Comparison of ENCODE assay signal across 8 cellular contexts in genomic region chr1:16145988-16146887, GRCh38. TPM values are rescaled to one million over a fixed set of nuclear protein-coding genes. Genes with fewer than 3 reads are reported as not detected.
A peak's percentile ranks its signal among the peaks of the same experiment; 100 is the strongest.
DNase-seq lines count a peak whose midpoint lies in the region; ATAC-seq and TF ChIP-seq lines count a peak whose summit lies in the region.

No MANE protein-coding gene starts in this region.

- H3K4me3 ChIP-seq in fibroblast of pulmonary artery (replicated peaks; ENCODE audit: low read depth, low read length) (peak overlapping the region; percentile 38), ovary (peak overlapping the region; percentile 25)

- H3K27ac ChIP-seq in ovary: peak overlapping the region; percentile 26 to 75

- TF ChIP-seq EP300 in ovary (IDR thresholded peaks at IDR 0.05): no peak

- H3K9me3 ChIP-seq in ES-I3 (ENCODE audit: control insufficient read depth, insufficient read depth, low read length) (no peaks in the 10 kb centered on the region), ovary (no peaks in the 10 kb centered on the region)

- DNase-seq in RPMI7951 (ENCODE audit: low read depth) (peak; percentile 94), fibroblast of pulmonary artery (ENCODE audit: low read depth) (peak; percentile 91), ovary (peak; percentile 84 to 89 (median 87)), NCI-H1092 (lab: John Stamatoyannopoulos, UW) (no peak), cerebellar nuclear complex (lab: John Stamatoyannopoulos, UW) (no peak)

- peak overlapping the region; percentile 18 for H3K9ac ChIP-seq in ES-I3 (ENCODE audit: low read depth, low read length)

- H3K27me3 ChIP-seq in ovary: no peaks in the 10 kb centered on the region

- H3K36me3 ChIP-seq in ES-I3 (ENCODE audit: insufficient read depth, low read length): peaks cover 43% of the 10 kb centered on the region
- no peaks in the 10 kb centered on the region for H3K36me3 ChIP-seq in ovary

- peak; percentile 8 for TF ChIP-seq POLR2A in ovary (IDR thresholded peaks at IDR 0.05)

- intact Hi-C loops in ovary (cut with DNase I): loop anchor here in 1 of 4 donors (10.0 kb wide), 1 partner anchor 61 kb away; no protein-coding TSS in a partner anchor

- H3K4me1 ChIP-seq in ES-I3 (ENCODE audit: insufficient read depth, low read length) (peaks cover 53% of the 10 kb centered on the region), ovary (ENCODE audit: insufficient read depth) (peaks cover 17% of the 10 kb centered on the region)

- ATAC-seq in GM21526 (IDR thresholded peaks at IDR 0.05; ENCODE audit: low FRiP score, unreplicated experiment): no peak
- no peak for ATAC-seq in esophagus mucosa

- TF ChIP-seq CTCF in fibroblast of pulmonary artery (IDR thresholded peaks at IDR 0.05; ENCODE audit: low read length, missing control alignments): no peak
- TF ChIP-seq CTCF in ovary (IDR thresholded peaks at IDR 0.05): no peak

- WGBS in ovary, 3 donors: 2 to 5% (median 3%) methylated on average over 35 of the region's 35 CpGs

RNA-seq across cellular contexts. Expression of gene EPHA2, which starts 9.6 kb away (rescaled TPM):
- total RNA-seq in RPMI7951 (2014; rRNA removed; shearing (Covaris generic)): 47.1 and 53.4 TPM in 2 replicates
- total RNA-seq in ovary: 10 to 100 TPM in 3 of 7 donors, 1 to 10 TPM in 4; 3.9 to 40.7 (median 8.8) TPM
- 1 to 10 TPM; 3.8 to 6.1 TPM for polyA plus RNA-seq in ovary
- total RNA-seq in esophagus mucosa: 146 TPM

Comparison
In these comparisons a context has a peak if more than half of its experiments do, and no peak if none do; other contexts are left out.
1. DNase-seq: peak in RPMI7951 (single experiment), fibroblast of pulmonary artery (single experiment) and ovary (5 of 5); none in NCI-H1092 (single experiment) and cerebellar nuclear complex (0 of 2).